In genomic region chr1:172442404-172442803, GRCh38 we compare ENCODE assay signal across 1 cellular context.
TF ChIP-seq lines count a peak whose summit lies in the region.

No MANE protein-coding gene starts in this region.

TF ChIP-seq in HCT116, 20 proteins besides CTCF, POLR2A, EP300 and RAD21 (continued from another document):
- TF ChIP-seq SRF (IDR thresholded peaks at IDR 0.05; ENCODE audit: low read depth) (no peak), REST (IDR thresholded peaks at IDR 0.05; ENCODE audit: low read depth) (no peak), ATF3 (IDR thresholded peaks at IDR 0.05) (no peak), ELF1 (IDR thresholded peaks at IDR 0.05; ENCODE audit: borderline replicate concordance, low read depth) (no peak), POLR2AphosphoS5 (IDR thresholded peaks at IDR 0.05; ENCODE audit: low read depth, low read length) (no peak), CBX3 (IDR thresholded peaks at IDR 0.05; ENCODE audit: low read depth) (no peak), SIN3A (IDR thresholded peaks at IDR 0.05; ENCODE audit: low read depth) (no peak), ZFX (IDR thresholded peaks at IDR 0.05) (no peak), EZH2phosphoT487 (IDR thresholded peaks at IDR 0.05; ENCODE audit: borderline replicate concordance) (no peak), EGR1 (IDR thresholded peaks at IDR 0.05; ENCODE audit: low read depth) (no peak), YY1 (IDR thresholded peaks at IDR 0.05; ENCODE audit: extremely low read depth, insufficient replicate concordance, low read depth, low read length) (no peak)
